ENCODE assay signal across 1 cellular context in genomic region chr11:47846998-47847397, GRCh38.
TF ChIP-seq lines count a peak whose summit lies in the region.

No MANE protein-coding gene starts in this region.

TF ChIP-seq in IMR-90, 13 proteins besides CTCF, POLR2A, EP300 and RAD21:
- TF ChIP-seq CHD1 (IDR thresholded peaks at IDR 0.05; ENCODE audit: low read depth, low read length) (no peak), RFX5 (IDR thresholded peaks at IDR 0.05; ENCODE audit: low read depth, low read length) (no peak), RCOR1 (IDR thresholded peaks at IDR 0.05; ENCODE audit: insufficient replicate concordance, low read length) (no peak), USF2 (IDR thresholded peaks at IDR 0.05; ENCODE audit: low read depth, low read length) (no peak), ELK1 (IDR thresholded peaks at IDR 0.05; ENCODE audit: borderline replicate concordance, low read depth, low read length) (no peak), CEBPB (IDR thresholded peaks at IDR 0.05; ENCODE audit: low read depth, low read length) (no peak), BHLHE40 (IDR thresholded peaks at IDR 0.05; ENCODE audit: low read depth, low read length) (no peak), NFE2L2 (IDR thresholded peaks at IDR 0.05; ENCODE audit: low read depth, low read length) (no peak), MAFK (IDR thresholded peaks at IDR 0.05; ENCODE audit: low read depth, low read length) (no peak), FOS (IDR thresholded peaks at IDR 0.05; ENCODE audit: low read depth, low read length) (no peak), MXI1 (IDR thresholded peaks at IDR 0.05; ENCODE audit: borderline replicate concordance, low read depth, low read length) (no peak), SMC3 (IDR thresholded peaks at IDR 0.05; ENCODE audit: low read depth, low read length) (no peak), MAZ (IDR thresholded peaks at IDR 0.05; ENCODE audit: borderline replicate concordance, low read depth, low read length) (no peak)
